In genomic region chr2:230221533-230221932, GRCh38 we compare ENCODE assay signal across 27 cellular contexts. TPM values are rescaled to one million over a fixed set of nuclear protein-coding genes. Genes with fewer than 3 reads are reported as not detected.
A peak's percentile ranks its signal among the peaks of the same experiment; 100 is the strongest.
DNase-seq lines count a peak whose midpoint lies in the region; ATAC-seq and TF ChIP-seq lines count a peak whose summit lies in the region.
"Had no signal": no experiment of that assay in that cellular context is flagged by ENCODE, and none has a peak within 500 bp of the region (broad histone marks: within the 10 kb centered on the region; RNA-seq: fewer than 3 reads in every experiment).

No MANE protein-coding gene starts in this region.

- peak overlapping the region; percentile 66 for H3K27ac Mint-ChIP-seq in activated T-cell treated with anti-CD3 and anti-CD28 coated beads, Interleukin-2, amount 50 U/mL, for 24 hours
- H3K27ac Mint-ChIP-seq in activated B cell treated with CpG ODN at 0.5 μM for 24 hours, result peak overlapping the region; percentile 87
- H3K27ac Mint-ChIP-seq in immature natural killer cell, result peak overlapping the region in 2 of 6 donors; percentile 2 to 31
- H3K27ac Mint-ChIP-seq: dendritic cell treated with granulocyte-macrophage colony-stimulating factor and Interleukin-4, amounts not matched to agents 40 ng/mL and 50 ng/mL, for 4 days had no signal

- H3K9me3 ChIP-seq in DND-41 (ENCODE audit: insufficient read depth, low read length, severe bottlenecking) (no peaks in the 10 kb centered on the region), spleen (no peaks in the 10 kb centered on the region)
- H3K9me3 ChIP-seq: BLaER1 treated with 17β-estradiol and CSF1 and Interleukin-3, amounts not matched to agents 10 nM and 100 nM; stomach; tibial nerve had no signal

- no peak for DNase-seq in activated T-cell treated with anti-CD3 and anti-CD28 coated beads, Interleukin-2, amount 50 U/mL, for 24 hours
- DNase-seq in activated T-cell treated with anti-CD3 and anti-CD28 coated beads, Interleukin-2, amount 50 U/mL, for 4 hours, result no peak
- DNase-seq in DND-41 (no peak), activated B cell treated with CpG ODN at 0.5 μM for 24 hours (no peak), spleen (no peak), SW 1271 (lab: John Stamatoyannopoulos, UW) (no peak), immature natural killer cell (no peak)
- DNase-seq: activated CD8-positive, alpha-beta memory T cell treated with anti-CD3 and anti-CD28 coated beads, Interleukin-2, amount 50 U/mL, for 48 hours; activated gamma-delta T cell treated with Interleukin-2 at 50 U/mL for 16 hours; aorta; DMS153; GF-D8; MV-4-11; NCI-H187 treated with DMSO at 0.1 percent for 48 hours; NCI-H69; occipital lobe; retina; stimulated activated CD4-positive, alpha-beta T cell treated with anti-CD3 and anti-CD28 coated beads, Interleukin-4, amount 100 ng/mL, for 1 hour; stomach had no signal

- peaks cover 45% of the 10 kb centered on the region for H3K36me3 Mint-ChIP-seq in activated T-cell treated with anti-CD3 and anti-CD28 coated beads, Interleukin-2, amount 50 U/mL, for 24 hours (ENCODE audit: low read depth)
- peaks cover 14% of the 10 kb centered on the region for H3K36me3 Mint-ChIP-seq in activated T-cell treated with anti-CD3 and anti-CD28 coated beads, Interleukin-2, amount 50 U/mL, for 4 hours (ENCODE audit: insufficient read depth)
- peaks cover 28% of the 10 kb centered on the region for H3K36me3 Mint-ChIP-seq in activated B cell treated with CpG ODN at 0.5 μM for 24 hours (ENCODE audit: low read depth)
- H3K36me3 Mint-ChIP-seq in immature natural killer cell, result peaks cover 0 to 5% (median under 1%) of the 10 kb centered on the region in 3 donors

- H4K20me1 ChIP-seq in DND-41 (ENCODE audit: insufficient read depth, low read length), result no peaks in the 10 kb centered on the region
- H4K20me1 ChIP-seq: BLaER1 treated with 17β-estradiol and CSF1 and Interleukin-3, amounts not matched to agents 10 nM and 100 nM had no signal

- no peak overlapping the region for H3K4me2 ChIP-seq in DND-41 (ENCODE audit: insufficient read depth, low read length)
- H3K4me2 ChIP-seq: KMS-11 had no signal

- H3K4me3 Mint-ChIP-seq in activated T-cell treated with anti-CD3 and anti-CD28 coated beads, Interleukin-2, amount 50 U/mL, for 24 hours, result no peak overlapping the region
- H3K4me3 Mint-ChIP-seq in activated T-cell treated with anti-CD3 and anti-CD28 coated beads, Interleukin-2, amount 50 U/mL, for 4 hours, result no peak overlapping the region
- H3K4me3 Mint-ChIP-seq in activated B cell treated with CpG ODN at 0.5 μM for 24 hours (peak overlapping the region; percentile 45), immature natural killer cell (peak overlapping the region in 1 of 5 donors; percentile 5)
- H3K4me3 Mint-ChIP-seq: dendritic cell treated with granulocyte-macrophage colony-stimulating factor and Interleukin-4, amounts not matched to agents 40 ng/mL and 50 ng/mL, for 4 days had no signal

- CTCF ChIA-PET in activated B cell treated with CpG ODN at 0.5 μM for 24 hours (lab: Charles Lee), result interaction anchor here (3.0 kb wide), 1 partner anchor 18 kb away, joined by 17 read pairs; no protein-coding TSS in a partner anchor

- TF ChIP-seq CTCF in DND-41 (IDR thresholded peaks at IDR 0.05; ENCODE audit: borderline replicate concordance, extremely low read depth, low read length, poor library complexity, severe bottlenecking), result no peak
- no peak for TF ChIP-seq CTCF in activated B cell treated with CpG ODN at 0.5 μM for 24 hours (IDR thresholded peaks at IDR 0.05)
- no peak for TF ChIP-seq CTCF in spleen (IDR thresholded peaks at IDR 0.05 in 8 of 11, conservative IDR thresholded peaks at IDR 0.05 in 3 of 11)

- H3K9me3 Mint-ChIP-seq in activated T-cell treated with anti-CD3 and anti-CD28 coated beads, Interleukin-2, amount 50 U/mL, for 24 hours, result no peaks in the 10 kb centered on the region
- H3K9me3 Mint-ChIP-seq in activated T-cell treated with anti-CD3 and anti-CD28 coated beads, Interleukin-2, amount 50 U/mL, for 4 hours, result no peaks in the 10 kb centered on the region
- H3K9me3 Mint-ChIP-seq in activated B cell treated with CpG ODN at 0.5 μM for 24 hours (no peaks in the 10 kb centered on the region), immature natural killer cell (no peaks in the 10 kb centered on the region)
- H3K9me3 Mint-ChIP-seq: dendritic cell treated with granulocyte-macrophage colony-stimulating factor and Interleukin-4, amounts not matched to agents 40 ng/mL and 50 ng/mL, for 4 days had no signal

- intact Hi-C loops in activated B cell treated with CpG ODN at 0.5 μM for 24 hours (cut with micrococcal nuclease) (no loop called here), spleen (cut with DNase I; ENCODE audit: low total_unique reads) (no loop called here)

- H3K27me3 ChIP-seq in DND-41 (ENCODE audit: insufficient read depth, low read length, poor library complexity), result no peaks in the 10 kb centered on the region
- H3K27me3 ChIP-seq in spleen (replicated peaks in 1 of 7), result no peaks in the 10 kb centered on the region
- H3K27me3 ChIP-seq: BLaER1 treated with 17β-estradiol and CSF1 and Interleukin-3, amounts not matched to agents 10 nM and 100 nM; stomach; tibial nerve had no signal

- peaks cover 30% of the 10 kb centered on the region for H3K79me2 ChIP-seq in DND-41 (ENCODE audit: insufficient read depth, low read length)

- POLR2A ChIA-PET in activated B cell treated with CpG ODN at 0.5 μM for 24 hours (lab: Charles Lee), result interaction anchor here (0.6 to 7.9 kb wide), 8 partner anchors 11 to 1173 kb away, joined by 3 to 183 read pairs (median 4); partner anchors contain the start of gene SP140L

- H3K27me3 Mint-ChIP-seq in activated T-cell treated with anti-CD3 and anti-CD28 coated beads, Interleukin-2, amount 50 U/mL, for 24 hours, result no peaks in the 10 kb centered on the region
- H3K27me3 Mint-ChIP-seq in activated T-cell treated with anti-CD3 and anti-CD28 coated beads, Interleukin-2, amount 50 U/mL, for 4 hours (ENCODE audit: low read depth), result no peaks in the 10 kb centered on the region
- no peaks in the 10 kb centered on the region for H3K27me3 Mint-ChIP-seq in activated B cell treated with CpG ODN at 0.5 μM for 24 hours
- H3K27me3 Mint-ChIP-seq in immature natural killer cell (ENCODE audit: low read depth in 3 of 3), result peaks cover 0 to 11% (median 1%) of the 10 kb centered on the region in 3 donors
- H3K27me3 Mint-ChIP-seq: dendritic cell treated with granulocyte-macrophage colony-stimulating factor and Interleukin-4, amounts not matched to agents 40 ng/mL and 50 ng/mL, for 4 days had no signal

- H3K4me1 ChIP-seq in DND-41 (ENCODE audit: insufficient read depth, low read length) (peaks cover 36% of the 10 kb centered on the region), spleen (peaks cover 29 to 96% (median 65%) of the 10 kb centered on the region in 6 donors)

- H3K9ac ChIP-seq in DND-41 (ENCODE audit: low read depth, low read length), result no peak overlapping the region
- H3K9ac ChIP-seq: BLaER1 treated with 17β-estradiol and CSF1 and Interleukin-3, amounts not matched to agents 10 nM and 100 nM; KMS-11 had no signal

- WGBS in spleen, 5 donors, result 77 to 83% (median 81%) methylated on average over 3 of the region's 3 CpGs

- H3K4me1 Mint-ChIP-seq in activated T-cell treated with anti-CD3 and anti-CD28 coated beads, Interleukin-2, amount 50 U/mL, for 24 hours (ENCODE audit: low read depth), result peaks cover 68% of the 10 kb centered on the region
- peaks cover 68% of the 10 kb centered on the region for H3K4me1 Mint-ChIP-seq in activated T-cell treated with anti-CD3 and anti-CD28 coated beads, Interleukin-2, amount 50 U/mL, for 4 hours (ENCODE audit: low read depth)
- H3K4me1 Mint-ChIP-seq in activated B cell treated with CpG ODN at 0.5 μM for 24 hours (peaks cover 87% of the 10 kb centered on the region), immature natural killer cell (peaks cover 61 to 69% of the 10 kb centered on the region in 2 donors)

- ATAC-seq in activated T-cell treated with anti-CD3 and anti-CD28 coated beads, Interleukin-2, amount 50 U/mL, for 4 hours, result no peak
- no peak for ATAC-seq in DND-41 (ENCODE audit: insufficient read depth, low read depth)
- no peak for ATAC-seq in activated B cell treated with CpG ODN at 0.5 μM for 24 hours (ENCODE audit: low read depth)
- no peak for ATAC-seq in GM18873 (IDR thresholded peaks at IDR 0.05; ENCODE audit: low FRiP score, unreplicated experiment)
- ATAC-seq: activated CD4-positive, CD25-positive, alpha-beta regulatory T cell treated with anti-CD3 and anti-CD28 coated beads, Interleukin-2, amount 50 U/mL, for 24 hours; Right ventricle myocardium inferior had no signal

- H3K4me3 ChIP-seq in DND-41 (ENCODE audit: low read depth in 1 of 2, low read length in 2 of 2) (no peak overlapping the region), spleen (no peak overlapping the region)
- H3K4me3 ChIP-seq: BLaER1 treated with 17β-estradiol and CSF1 and Interleukin-3, amounts not matched to agents 10 nM and 100 nM; lung; stomach; tibial nerve had no signal

- TF ChIP-seq POLR2A in spleen (IDR thresholded peaks at IDR 0.05), result no peak

- H3K27ac ChIP-seq in DND-41 (ENCODE audit: low read length) (peak overlapping the region; percentile 56; the same call in 1 of the 2 replicates), spleen (peak overlapping the region in 6 of 8 donors; percentile 11 to 97 (median 90))
- H3K27ac ChIP-seq: BLaER1 treated with 17β-estradiol and CSF1 and Interleukin-3, amounts not matched to agents 10 nM and 100 nM; KMS-11 had no signal

- H3K36me3 ChIP-seq in DND-41 (ENCODE audit: insufficient read depth, low read length) (peaks cover 7% of the 10 kb centered on the region), spleen (peaks cover 0 to 7% (median 3%) of the 10 kb centered on the region in 6 donors)

- H2AFZ ChIP-seq in DND-41 (ENCODE audit: low read depth, low read length), result no peak overlapping the region; the same call in 1 of the 2 replicates

RNA-seq across cellular contexts. Expression of gene SP110, which starts 1.7 kb away (rescaled TPM):
- total RNA-seq in activated T-cell treated with anti-CD3 and anti-CD28 coated beads, Interleukin-2, amount 50 U/mL, for 4 hours, result 10 to 100 TPM; 47.9 to 55.0 (median 49.1) TPM
- 139 and 147 TPM in 2 replicates for total RNA-seq in activated B cell treated with CpG ODN at 0.5 μM for 24 hours
- 100 to 1,000 TPM; 105 to 157 (median 135) TPM for total RNA-seq in spleen
- polyA plus RNA-seq in spleen, result 10 to 100 TPM; 47.9 to 63.5 (median 57.6) TPM
- 10 to 100 TPM; 49.0 to 97.9 (median 60.5) TPM for polyA plus RNA-seq in immature natural killer cell

RNA-seq across cellular contexts. Expression of gene SP140, which starts 4.0 kb away (rescaled TPM):
- 10 to 100 TPM; 38.4 to 50.6 (median 43.9) TPM for total RNA-seq in activated T-cell treated with anti-CD3 and anti-CD28 coated beads, Interleukin-2, amount 50 U/mL, for 4 hours
- total RNA-seq in activated B cell treated with CpG ODN at 0.5 μM for 24 hours (295 and 330 TPM in 2 replicates), spleen (100 to 1,000 TPM in 1 of 7 donors, 10 to 100 TPM in 6; 51.3 to 110 (median 80.8) TPM)
- polyA plus RNA-seq in spleen (10 to 100 TPM; 51.7 to 61.5 (median 55.8) TPM), immature natural killer cell (10 to 100 TPM; 17.2 to 34.6 (median 19.3) TPM)
